Comparison of ENCODE assay signal across 22 cellular contexts in genomic region chr2:46003912-46004473, GRCh38.
"Had no signal": no experiment of that assay in that cellular context is flagged by ENCODE, and none has a peak within 500 bp of the region (broad histone marks: within the 10 kb centered on the region; RNA-seq: fewer than 3 reads in every experiment).

No MANE protein-coding gene starts in this region.

- H3K4me1 ChIP-seq: suprapubic skin had no signal

- DNase-seq: activated CD8-positive, alpha-beta memory T cell treated with anti-CD3 and anti-CD28 coated beads, Interleukin-2, amount 50 U/mL, for 48 hours; activated naive CD4-positive, alpha-beta T cell; activated naive CD8-positive, alpha-beta T cell treated with anti-CD3 and anti-CD28 coated beads for 36 hours; activated T-cell treated with anti-CD3 and anti-CD28 coated beads, Interleukin-2, amount 50 U/mL, for 4 hours; amniotic stem cell; body of pancreas; effector CD4-positive, alpha-beta T cell; erythroblast; foreskin keratinocyte; left ventricle myocardium inferior; nucleus accumbens; stimulated activated CD4-positive, alpha-beta T cell treated with anti-CD3 and anti-CD28 coated beads, Interleukin-15, amount 100 ng/mL, for 24 hours; stomach; T-helper 1 cell; T1000 had no signal

- H3K27ac ChIP-seq: body of pancreas, foreskin keratinocyte, left ventricle myocardium inferior, stomach, suprapubic skin, tibial nerve had no signal

- ATAC-seq: activated T-cell treated with anti-CD3 and anti-CD28 coated beads, Interleukin-2, amount 50 U/mL, for 4 hours; body of pancreas; foreskin keratinocyte; sciatic nerve; stimulated activated memory B cell treated with anti-CD40 and anti-IgM and Interleukin-4, amounts not matched to agents 10 μg/mL and 1 μg/mL and 100 μg/mL, for 72 hours; WTC11 had no signal

- H3K4me2 ChIP-seq: smooth muscle cell had no signal

- H3K4me3 ChIP-seq: body of pancreas, left ventricle myocardium inferior, smooth muscle cell, stomach, suprapubic skin, tibial nerve had no signal

- FAIRE-seq: endometrium had no signal

- H3K9me3 ChIP-seq: body of pancreas, left ventricle myocardium inferior, stomach, suprapubic skin, tibial nerve had no signal

- H3K27me3 ChIP-seq: body of pancreas, foreskin keratinocyte, stomach, suprapubic skin, tibial nerve had no signal
